Comparison of ENCODE assay signal across 9 cellular contexts in the genomic region with DNA sequence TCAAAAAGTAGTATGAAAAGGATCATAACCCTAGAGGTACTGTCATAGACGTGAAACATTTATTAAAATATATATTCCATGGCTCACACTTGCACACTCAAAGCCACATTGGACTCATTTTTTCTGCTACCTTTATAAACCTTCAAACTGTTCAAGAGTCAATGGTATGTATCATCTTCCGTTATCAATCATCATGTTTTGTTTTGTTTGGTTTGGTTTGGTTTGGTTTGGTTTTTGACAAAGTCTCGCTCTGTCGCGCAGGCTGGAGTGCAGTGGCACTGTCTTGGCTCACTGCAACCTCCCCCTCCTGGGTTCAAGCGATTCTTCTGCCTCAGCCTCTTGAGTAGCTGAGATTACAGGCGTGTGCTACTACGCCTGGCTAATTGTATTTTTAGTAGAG. TPM values are rescaled to one million over a fixed set of nuclear protein-coding genes. Genes with fewer than 3 reads are reported as not detected.
DNase-seq lines count a peak whose midpoint lies in the region; ATAC-seq and TF ChIP-seq lines count a peak whose summit lies in the region.
"Had no signal": no experiment of that assay in that cellular context is flagged by ENCODE, and none has a peak within 500 bp of the region (broad histone marks: within the 10 kb centered on the region; RNA-seq: fewer than 3 reads in every experiment).

No MANE protein-coding gene starts in this region.

- H3K4me3 ChIP-seq in HEK293 (ENCODE audit: low read depth, low read length) = no peak overlapping the region

- DNase-seq in activated CD8-positive, alpha-beta memory T cell treated with anti-CD3 and anti-CD28 coated beads, Interleukin-2, amount 50 U/mL, for 48 hours = peak; percentile 73
- DNase-seq in immature natural killer cell (no peak), anterior cingulate cortex (lab: John Stamatoyannopoulos, UW) (no peak), SW480 (ENCODE audit: low spot score) (no peak), DMS79 (lab: John Stamatoyannopoulos, UW) (no peak)
- DNase-seq in stimulated activated CD8-positive, alpha-beta memory T cell treated with anti-CD3 and anti-CD28 coated beads, Interleukin-7, amount 100 ng/mL, for 48 hours (ENCODE audit: extremely low read depth in 1 of 2, low read depth in 1 of 2) = peak; percentile 30 to 56

- TF ChIP-seq CTCF in HEK293 (tag by site-specific recombination; IDR thresholded peaks at IDR 0.05) = no peak

- H3K9me3 ChIP-seq in HEK293 (ENCODE audit: control insufficient read depth, insufficient read depth, low read depth, low read length) = no peaks in the 10 kb centered on the region
- H3K9me3 ChIP-seq: pancreas had no signal

- peaks cover 1 to 12% (median 8%) of the 10 kb centered on the region in 3 donors for H3K27me3 Mint-ChIP-seq in immature natural killer cell (ENCODE audit: low read depth in 3 of 3)

- CTCF ChIA-PET in HEK293 (lab: Yijun Ruan, JAX) = interaction anchor here (1.0 to 1.2 kb wide), 2 partner anchors 32 to 130 kb away, joined by 5 read pairs; no protein-coding TSS in a partner anchor

- H3K27ac ChIP-seq in HEK293 (ENCODE audit: extremely low read depth, low read depth, low read length) = no peak overlapping the region

- POLR2A ChIA-PET in HEK293 (lab: Yijun Ruan, JAX) = interaction anchor here (1.2 kb wide), 1 partner anchor 213 kb away, joined by 4 read pairs; no protein-coding TSS in a partner anchor

- H3K4me3 Mint-ChIP-seq in immature natural killer cell = peak overlapping the region; percentile 86 to 97 (median 94)

- H3K9me3 Mint-ChIP-seq in immature natural killer cell = no peaks in the 10 kb centered on the region

- no peaks in the 10 kb centered on the region for H3K36me3 ChIP-seq in HEK293 (ENCODE audit: control insufficient read depth in 2 of 2, insufficient read depth in 1 of 2, low read length in 2 of 2)
- H3K36me3 ChIP-seq: pancreas had no signal

- H3K27ac Mint-ChIP-seq in immature natural killer cell = peak overlapping the region; percentile 76 to 93 (median 88)

- H3K4me1 Mint-ChIP-seq in immature natural killer cell = peaks cover 71 to 86% of the 10 kb centered on the region in 2 donors

- peaks cover 9% of the 10 kb centered on the region for H3K4me1 ChIP-seq in HEK293 (ENCODE audit: control insufficient read depth, insufficient read depth, low read length)

- H3K36me3 Mint-ChIP-seq in immature natural killer cell = peaks cover 0 to 6% (median 6%) of the 10 kb centered on the region in 3 donors

- no peak for ATAC-seq in GM18861 (IDR thresholded peaks at IDR 0.05; ENCODE audit: unreplicated experiment)

TF ChIP-seq in HEK293, 187 proteins besides CTCF, POLR2A, EP300 and RAD21:
- TF ChIP-seq SETDB1 (IDR thresholded peaks at IDR 0.05; ENCODE audit: insufficient read length, low read length) (no peak), ZNF600 (tag by site-specific recombination; IDR thresholded peaks at IDR 0.05) (peak; percentile 43), GLIS2 (tag by site-specific recombination; IDR thresholded peaks at IDR 0.05) (no peak)

RNA-seq across cellular contexts. Expression of gene IFNAR2, which starts 1.8 kb away (rescaled TPM):
- polyA plus RNA-seq in immature natural killer cell = 100 to 1,000 TPM in 1 of 3 donors, 10 to 100 TPM in 2; 76.8 to 111 (median 87.9) TPM

RNA-seq across cellular contexts. Expression of gene IL10RB, which starts 34.6 kb away (rescaled TPM):
- 10 to 100 TPM; 45.9 to 63.5 (median 46.9) TPM for polyA plus RNA-seq in immature natural killer cell

Comparison
In these comparisons a context has a peak if more than half of its experiments do, and no peak if none do; other contexts are left out.
1. DNase-seq: peak in activated CD8-positive, alpha-beta memory T cell treated with anti-CD3 and anti-CD28 coated beads, Interleukin-2, amount 50 U/mL, for 48 hours (single experiment) and stimulated activated CD8-positive, alpha-beta memory T cell treated with anti-CD3 and anti-CD28 coated beads, Interleukin-7, amount 100 ng/mL, for 48 hours (2 of 2); none in immature natural killer cell (0 of 3), anterior cingulate cortex (0 of 58), SW480 (single experiment) and DMS79 (single experiment).